In genomic region chr1:8591547-8591946, GRCh38 we compare ENCODE assay signal across 1 cellular context.
TF ChIP-seq lines count a peak whose summit lies in the region.

No MANE protein-coding gene starts in this region.

TF ChIP-seq in GM23338, 12 proteins besides CTCF, POLR2A, EP300 and RAD21 (continued from another document):
- TF ChIP-seq POLR2AphosphoS5 (IDR thresholded peaks at IDR 0.05; ENCODE audit: low read depth): no peak
- no peak for TF ChIP-seq STAT1 (IDR thresholded peaks at IDR 0.05; ENCODE audit: unreplicated experiment)
- no peak for TF ChIP-seq JUNB (IDR thresholded peaks at IDR 0.05; ENCODE audit: unreplicated experiment)
- no peak for TF ChIP-seq ZNF462 (CRISPR knock-in tag; IDR thresholded peaks at IDR 0.05)
- no peak for TF ChIP-seq EZH2 (IDR thresholded peaks at IDR 0.05; ENCODE audit: low read depth, unreplicated experiment)
- TF ChIP-seq NANOG (IDR thresholded peaks at IDR 0.05; ENCODE audit: borderline replicate concordance): no peak
- no peak for TF ChIP-seq ZNF114 (CRISPR knock-in tag; IDR thresholded peaks at IDR 0.05)
- TF ChIP-seq CREB1 (CRISPR knock-in tag; IDR thresholded peaks at IDR 0.05; ENCODE audit: low read depth): no peak
- no peak for TF ChIP-seq ZNF331 (CRISPR knock-in tag; IDR thresholded peaks at IDR 0.05; ENCODE audit: low read depth)
